ENCODE assay signal across 10 cellular contexts in genomic region chr10:96721207-96721572, GRCh38. TPM values are rescaled to one million over a fixed set of nuclear protein-coding genes. Genes with fewer than 3 reads are reported as not detected.
DNase-seq lines count a peak whose midpoint lies in the region; ATAC-seq, FAIRE-seq and TF ChIP-seq lines count a peak whose summit lies in the region.
"Had no signal": no experiment of that assay in that cellular context is flagged by ENCODE, and none has a peak within 500 bp of the region (broad histone marks: within the 10 kb centered on the region; RNA-seq: fewer than 3 reads in every experiment).

No MANE protein-coding gene starts in this region.

- no peaks in the 10 kb centered on the region for H3K79me2 ChIP-seq in astrocyte (ENCODE audit: insufficient read depth, low read length)

- FAIRE-seq in astrocyte (lab: Jason Lieb, UNC): no peak

- H3K27ac Mint-ChIP-seq in astrocyte (ENCODE audit: unreplicated experiment) (no peak overlapping the region), naive B cell (peak overlapping the region; percentile 93 to 99 (median 96))

- ATAC-seq in naive B cell (ENCODE audit: low read depth in 2 of 2): no peak
- ATAC-seq in omental fat pad (ENCODE audit: low FRiP score): no peak

- H3K9me3 ChIP-seq in KOPT-K1 (ENCODE audit: insufficient read depth, low read length, poor library complexity, severe bottlenecking) (no peaks in the 10 kb centered on the region), astrocyte (ENCODE audit: insufficient read depth, low read depth, low read length) (no peaks in the 10 kb centered on the region)

- H3K9me3 Mint-ChIP-seq in astrocyte (ENCODE audit: unreplicated experiment) (no peaks in the 10 kb centered on the region), naive B cell (no peaks in the 10 kb centered on the region)

- no peak for TF ChIP-seq CTCF in astrocyte (IDR thresholded peaks at IDR 0.05; ENCODE audit: insufficient read depth, low read depth, low read length)
- no peak for TF ChIP-seq CTCF in RWPE1 (conservative IDR thresholded peaks at IDR 0.05; ENCODE audit: low read depth)
- no peak for TF ChIP-seq CTCF in omental fat pad (IDR thresholded peaks at IDR 0.05)

- H3K4me1 Mint-ChIP-seq in astrocyte (ENCODE audit: low read depth, unreplicated experiment) (no peaks in the 10 kb centered on the region), naive B cell (peaks cover 70 to 84% (median 70%) of the 10 kb centered on the region in 3 donors)

- no peaks in the 10 kb centered on the region for H4K20me1 ChIP-seq in astrocyte (ENCODE audit: insufficient read depth, low read length)

- POLR2A ChIA-PET in RWPE1 (lab: Yijun Ruan, JAX; ENCODE audit: low non-redundant PET): no interaction called here

- H3K4me1 ChIP-seq in astrocyte (ENCODE audit: insufficient read depth, low read length): peaks cover 2% of the 10 kb centered on the region

- no peak overlapping the region for H3K9ac ChIP-seq in astrocyte (ENCODE audit: low read length)

- peak overlapping the region; percentile 90 for H3K4me2 ChIP-seq in astrocyte (ENCODE audit: low read length)

- H3K36me3 ChIP-seq in KOPT-K1 (ENCODE audit: insufficient read depth, low read length) (no peaks in the 10 kb centered on the region), astrocyte (ENCODE audit: insufficient read depth, low read length) (no peaks in the 10 kb centered on the region)

- H3K27ac ChIP-seq in KOPT-K1 (ENCODE audit: low read depth, low read length, poor library complexity, severe bottlenecking) (peak overlapping the region; percentile 39), astrocyte (ENCODE audit: low read depth, low read length) (no peak overlapping the region), RWPE1 (no peak overlapping the region)

- H3K27me3 ChIP-seq in astrocyte (ENCODE audit: insufficient read depth, low read length): peaks cover 18% of the 10 kb centered on the region

- peak overlapping the region; percentile 81 for H3K4me3 Mint-ChIP-seq in astrocyte (ENCODE audit: unreplicated experiment)
- H3K4me3 Mint-ChIP-seq in naive B cell: peak overlapping the region; percentile 83 to 100 (median 95)

- CTCF ChIA-PET in RWPE1 (lab: Yijun Ruan, JAX): interaction anchor here (0.6 kb wide), 1 partner anchor 99 kb away, joined by 3 read pairs; no protein-coding TSS in a partner anchor

- peaks cover 4% of the 10 kb centered on the region for H3K36me3 Mint-ChIP-seq in astrocyte (ENCODE audit: low read depth, unreplicated experiment)
- peaks cover 0 to 6% of the 10 kb centered on the region in 2 donors for H3K36me3 Mint-ChIP-seq in naive B cell

- no peak overlapping the region for H2AFZ ChIP-seq in astrocyte (ENCODE audit: low read depth, low read length)

- no peak overlapping the region for H3K4me3 ChIP-seq in astrocyte (ENCODE audit: insufficient read depth, low read depth, low read length)

- DNase-seq in DMS153 treated with DMSO at 0.1 percent for 48 hours (lab: John Stamatoyannopoulos, UW; ENCODE audit: unreplicated experiment) (peak; percentile 68), astrocyte (ENCODE audit: low read depth) (no peak), naive B cell (no peak), RWPE1 (ENCODE audit: low spot score) (no peak), retina (no peak), NOMO-1 (lab: John Stamatoyannopoulos, UW; ENCODE audit: unreplicated experiment in 2 of 2) (no peak), omental fat pad (ENCODE audit: low spot score) (no peak)
- DNase-seq: amniotic stem cell, NCI-H2029 treated with DMSO at 0.1 percent for 48 hours had no signal

- peaks cover 45% of the 10 kb centered on the region for H3K27me3 Mint-ChIP-seq in astrocyte (ENCODE audit: low read depth, unreplicated experiment)
- H3K27me3 Mint-ChIP-seq in naive B cell: no peaks in the 10 kb centered on the region

RNA-seq across cellular contexts. Expression of gene PIK3AP1, which starts 0.9 kb away (rescaled TPM):
- total RNA-seq in astrocyte (6.7 and 9.3 TPM in 2 replicates), omental fat pad (10 to 100 TPM; 16.6 to 34.7 (median 29.7) TPM)
- 100 to 1,000 TPM; 153 to 247 (median 170) TPM for polyA plus RNA-seq in naive B cell (ENCODE audit: low read depth in 6 of 6)
